ENCODE assay signal across 2 cellular contexts in genomic region chr12:112168561-112168971, GRCh38.
TF ChIP-seq lines count a peak whose summit lies in the region.

No MANE protein-coding gene starts in this region.

TF ChIP-seq in GM23338, 12 proteins besides CTCF, POLR2A, EP300 and RAD21 (continued from another document):
- TF ChIP-seq REST (IDR thresholded peaks at IDR 0.05; ENCODE audit: unreplicated experiment) = no peak
- TF ChIP-seq JUNB (IDR thresholded peaks at IDR 0.05; ENCODE audit: unreplicated experiment) = no peak
- no peak for TF ChIP-seq NANOG (IDR thresholded peaks at IDR 0.05; ENCODE audit: borderline replicate concordance)
- no peak for TF ChIP-seq EZH2 (IDR thresholded peaks at IDR 0.05; ENCODE audit: low read depth, unreplicated experiment)

TF ChIP-seq in IMR-90, 13 proteins besides CTCF, POLR2A, EP300 and RAD21 (continued from another document):
- TF ChIP-seq, protein P1, sequence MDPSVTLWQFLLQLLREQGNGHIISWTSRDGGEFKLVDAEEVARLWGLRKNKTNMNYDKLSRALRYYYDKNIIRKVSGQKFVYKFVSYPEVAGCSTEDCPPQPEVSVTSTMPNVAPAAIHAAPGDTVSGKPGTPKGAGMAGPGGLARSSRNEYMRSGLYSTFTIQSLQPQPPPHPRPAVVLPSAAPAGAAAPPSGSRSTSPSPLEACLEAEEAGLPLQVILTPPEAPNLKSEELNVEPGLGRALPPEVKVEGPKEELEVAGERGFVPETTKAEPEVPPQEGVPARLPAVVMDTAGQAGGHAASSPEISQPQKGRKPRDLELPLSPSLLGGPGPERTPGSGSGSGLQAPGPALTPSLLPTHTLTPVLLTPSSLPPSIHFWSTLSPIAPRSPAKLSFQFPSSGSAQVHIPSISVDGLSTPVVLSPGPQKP (IDR thresholded peaks at IDR 0.05; ENCODE audit: borderline replicate concordance, low read depth, low read length) = no peak
- TF ChIP-seq RFX5 (IDR thresholded peaks at IDR 0.05; ENCODE audit: low read depth, low read length) = no peak
- TF ChIP-seq MAZ (IDR thresholded peaks at IDR 0.05; ENCODE audit: borderline replicate concordance, low read depth, low read length) = no peak
- TF ChIP-seq FOS (IDR thresholded peaks at IDR 0.05; ENCODE audit: low read depth, low read length) = no peak
- no peak for TF ChIP-seq MAFK (IDR thresholded peaks at IDR 0.05; ENCODE audit: low read depth, low read length)
- TF ChIP-seq CHD1 (IDR thresholded peaks at IDR 0.05; ENCODE audit: low read depth, low read length) = no peak
TF ChIP-seq in IMR-90: peak in this region for 0.
